Comparison of ENCODE assay signal across 1 cellular context in the genomic region with DNA sequence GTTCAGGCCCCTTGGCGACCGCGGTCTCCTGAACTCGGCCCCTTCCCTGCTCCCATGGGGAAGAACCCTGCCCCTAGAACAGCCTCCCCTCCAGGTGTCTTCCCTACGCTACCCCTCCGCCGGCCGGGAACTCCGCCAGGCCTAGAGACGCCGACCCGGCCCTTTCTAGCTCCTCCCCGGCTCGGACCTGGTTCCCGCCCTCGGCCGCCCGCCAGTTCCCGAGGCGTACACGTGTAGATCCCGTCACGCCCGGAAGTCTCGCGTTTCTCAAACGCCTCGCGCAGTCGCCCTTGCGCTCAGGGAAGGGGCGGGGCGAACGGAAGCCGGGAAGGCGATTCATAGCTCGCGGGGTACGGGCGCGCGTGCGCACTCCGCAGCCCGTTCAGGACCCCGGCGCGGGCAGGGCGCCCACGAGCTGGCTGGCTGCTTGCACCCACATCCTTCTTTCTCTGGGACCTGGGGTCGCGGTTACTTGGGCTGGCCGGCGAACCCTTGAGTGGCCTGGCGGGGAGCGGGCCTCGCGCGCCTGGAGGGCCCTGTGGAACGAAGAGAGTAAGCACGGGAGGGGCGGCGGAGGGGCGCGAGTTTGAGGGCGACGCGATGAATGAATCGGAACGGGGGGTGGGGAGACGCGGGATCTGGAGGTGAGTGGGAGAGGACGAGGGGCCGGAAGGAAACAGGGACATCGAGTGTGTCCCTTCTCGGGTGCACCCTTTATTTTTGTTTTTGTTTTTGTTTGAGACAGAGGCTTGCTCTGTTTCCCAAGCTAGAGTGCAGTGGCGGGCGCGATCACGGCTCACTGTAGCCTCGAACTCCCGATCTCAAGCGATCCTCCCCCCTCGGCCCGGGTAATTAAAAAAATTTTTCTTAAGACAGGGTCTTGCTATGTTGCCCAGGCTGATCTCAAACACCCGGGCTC.
TF ChIP-seq lines count a peak whose summit lies in the region.

Gene POP7 (plus strand): TSS at position 369 of the 919 bp plus-strand sequence. CDS start 710 bp downstream, outside the sequence.

TF ChIP-seq in K562, 482 proteins besides CTCF, POLR2A, EP300 and RAD21 (continued from another document and continues in another):
- TF ChIP-seq, protein P1, sequence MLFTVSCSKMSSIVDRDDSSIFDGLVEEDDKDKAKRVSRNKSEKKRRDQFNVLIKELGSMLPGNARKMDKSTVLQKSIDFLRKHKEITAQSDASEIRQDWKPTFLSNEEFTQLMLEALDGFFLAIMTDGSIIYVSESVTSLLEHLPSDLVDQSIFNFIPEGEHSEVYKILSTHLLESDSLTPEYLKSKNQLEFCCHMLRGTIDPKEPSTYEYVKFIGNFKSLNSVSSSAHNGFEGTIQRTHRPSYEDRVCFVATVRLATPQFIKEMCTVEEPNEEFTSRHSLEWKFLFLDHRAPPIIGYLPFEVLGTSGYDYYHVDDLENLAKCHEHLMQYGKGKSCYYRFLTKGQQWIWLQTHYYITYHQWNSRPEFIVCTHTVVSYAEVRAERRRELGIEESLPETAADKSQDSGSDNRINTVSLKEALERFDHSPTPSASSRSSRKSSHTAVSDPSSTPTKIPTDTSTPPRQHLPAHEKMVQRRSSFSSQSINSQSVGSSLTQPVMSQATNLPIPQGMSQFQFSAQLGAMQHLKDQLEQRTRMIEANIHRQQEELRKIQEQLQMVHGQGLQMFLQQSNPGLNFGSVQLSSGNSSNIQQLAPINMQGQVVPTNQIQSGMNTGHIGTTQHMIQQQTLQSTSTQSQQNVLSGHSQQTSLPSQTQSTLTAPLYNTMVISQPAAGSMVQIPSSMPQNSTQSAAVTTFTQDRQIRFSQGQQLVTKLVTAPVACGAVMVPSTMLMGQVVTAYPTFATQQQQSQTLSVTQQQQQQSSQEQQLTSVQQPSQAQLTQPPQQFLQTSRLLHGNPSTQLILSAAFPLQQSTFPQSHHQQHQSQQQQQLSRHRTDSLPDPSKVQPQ (CRISPR knock-in tag; IDR thresholded peaks at IDR 0.05; ENCODE audit: borderline replicate concordance) = no peak
- no peak for TF ChIP-seq MEF2D (tag; conservative IDR thresholded peaks at IDR 0.05; ENCODE audit: low read depth)
- TF ChIP-seq RFX5 (IDR thresholded peaks at IDR 0.05; ENCODE audit: low read depth, low read length) = no peak
- TF ChIP-seq SREBF1 (IDR thresholded peaks at IDR 0.05; ENCODE audit: borderline replicate concordance, low read depth, low read length) = peak; percentile 57; the same call in 1 of the 2 replicates
- TF ChIP-seq UBTF (IDR thresholded peaks at IDR 0.05; ENCODE audit: borderline replicate concordance in 1 of 2, low read depth in 2 of 2, low read length in 2 of 2) = peak in 1 of 2 experiments; percentile 93; a peak in 2 of 4 replicates
- no peak for TF ChIP-seq ZNF318 (IDR thresholded peaks at IDR 0.05; ENCODE audit: borderline replicate concordance in 1 of 2, low read depth in 1 of 2)
- no peak for TF ChIP-seq STAG1 (CRISPR knock-in tag; IDR thresholded peaks at IDR 0.05; ENCODE audit: borderline replicate concordance)
- TF ChIP-seq ZBTB7A (IDR thresholded peaks at IDR 0.05; ENCODE audit: borderline replicate concordance, control insufficient read depth, low read depth, low read length) = no peak; the same call in none of the 2 replicates
- TF ChIP-seq XRCC4 (IDR thresholded peaks at IDR 0.05; ENCODE audit: extremely low read depth, insufficient read depth, insufficient read length) = no peak
- peak; percentile 89 for TF ChIP-seq E2F3 (CRISPR knock-in tag; IDR thresholded peaks at IDR 0.05)
- no peak for TF ChIP-seq ZNF175 (CRISPR knock-in tag; IDR thresholded peaks at IDR 0.05; ENCODE audit: low read depth)
- TF ChIP-seq ATF4 (CRISPR knock-in tag; IDR thresholded peaks at IDR 0.05) = no peak
- TF ChIP-seq RBM34 (IDR thresholded peaks at IDR 0.05; ENCODE audit: borderline replicate concordance, insufficient read depth, low read length) = no peak
- no peak for TF ChIP-seq ZNF277 (CRISPR knock-in tag; IDR thresholded peaks at IDR 0.05; ENCODE audit: borderline replicate concordance)
- TF ChIP-seq, protein P2, sequence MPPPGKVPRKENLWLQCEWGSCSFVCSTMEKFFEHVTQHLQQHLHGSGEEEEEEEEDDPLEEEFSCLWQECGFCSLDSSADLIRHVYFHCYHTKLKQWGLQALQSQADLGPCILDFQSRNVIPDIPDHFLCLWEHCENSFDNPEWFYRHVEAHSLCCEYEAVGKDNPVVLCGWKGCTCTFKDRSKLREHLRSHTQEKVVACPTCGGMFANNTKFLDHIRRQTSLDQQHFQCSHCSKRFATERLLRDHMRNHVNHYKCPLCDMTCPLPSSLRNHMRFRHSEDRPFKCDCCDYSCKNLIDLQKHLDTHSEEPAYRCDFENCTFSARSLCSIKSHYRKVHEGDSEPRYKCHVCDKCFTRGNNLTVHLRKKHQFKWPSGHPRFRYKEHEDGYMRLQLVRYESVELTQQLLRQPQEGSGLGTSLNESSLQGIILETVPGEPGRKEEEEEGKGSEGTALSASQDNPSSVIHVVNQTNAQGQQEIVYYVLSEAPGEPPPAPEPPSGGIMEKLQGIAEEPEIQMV (tag; conservative IDR thresholded peaks at IDR 0.05; ENCODE audit: low read depth) = no peak
- TF ChIP-seq ZNF239 (CRISPR knock-in tag; IDR thresholded peaks at IDR 0.05) = no peak
- peak; percentile 72 for TF ChIP-seq POLR2AphosphoS5 (IDR thresholded peaks at IDR 0.05; ENCODE audit: control insufficient read depth, insufficient read depth, low read depth, low read length)
- peak; percentile 90 for TF ChIP-seq L3MBTL2 (IDR thresholded peaks at IDR 0.05)
- peak; percentile 52 for TF ChIP-seq SMARCE1 (IDR thresholded peaks at IDR 0.05)
- TF ChIP-seq ZBTB43 (CRISPR knock-in tag; IDR thresholded peaks at IDR 0.05) = no peak
- no peak for TF ChIP-seq PURB (CRISPR knock-in tag; IDR thresholded peaks at IDR 0.05; ENCODE audit: low read depth)
- TF ChIP-seq FOXO4 (CRISPR knock-in tag; IDR thresholded peaks at IDR 0.05) = peak; percentile 70; the same call in 1 of the 2 replicates
- peak; percentile 84 for TF ChIP-seq KDM5B (IDR thresholded peaks at IDR 0.05; ENCODE audit: insufficient replicate concordance, low read depth, low read length)
- TF ChIP-seq KLF13 (tag; IDR thresholded peaks at IDR 0.05; ENCODE audit: borderline replicate concordance, low read depth) = peak; percentile 29; the same call in 1 of the 2 replicates
- no peak for TF ChIP-seq BRD4 (IDR thresholded peaks at IDR 0.05)
- TF ChIP-seq RBM25 (IDR thresholded peaks at IDR 0.05; ENCODE audit: low read depth, low read length, severe bottlenecking) = peak; percentile 87
- TF ChIP-seq, protein P3, sequence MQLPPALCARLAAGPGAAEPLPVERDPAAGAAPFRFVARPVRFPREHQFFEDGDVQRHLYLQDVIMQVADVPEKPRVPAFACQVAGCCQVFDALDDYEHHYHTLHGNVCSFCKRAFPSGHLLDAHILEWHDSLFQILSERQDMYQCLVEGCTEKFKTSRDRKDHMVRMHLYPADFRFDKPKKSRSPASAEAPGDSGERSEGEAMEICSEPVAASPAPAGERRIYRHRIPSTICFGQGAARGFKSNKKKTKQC (CRISPR knock-in tag; IDR thresholded peaks at IDR 0.05) = no peak; the same call in 1 of the 2 replicates
- no peak for TF ChIP-seq YY1 (IDR thresholded peaks at IDR 0.05; ENCODE audit: borderline replicate concordance in 1 of 3, control insufficient read depth in 1 of 3, extremely low read depth in 1 of 3, insufficient read depth in 3 of 3, insufficient read length in 1 of 3, insufficient replicate concordance in 2 of 3, low read depth in 1 of 3, low read length in 2 of 3)
- no peak for TF ChIP-seq ZNF232 (CRISPR knock-in tag; IDR thresholded peaks at IDR 0.05)
